ENCODE assay signal across 1 cellular context in the genomic region with DNA sequence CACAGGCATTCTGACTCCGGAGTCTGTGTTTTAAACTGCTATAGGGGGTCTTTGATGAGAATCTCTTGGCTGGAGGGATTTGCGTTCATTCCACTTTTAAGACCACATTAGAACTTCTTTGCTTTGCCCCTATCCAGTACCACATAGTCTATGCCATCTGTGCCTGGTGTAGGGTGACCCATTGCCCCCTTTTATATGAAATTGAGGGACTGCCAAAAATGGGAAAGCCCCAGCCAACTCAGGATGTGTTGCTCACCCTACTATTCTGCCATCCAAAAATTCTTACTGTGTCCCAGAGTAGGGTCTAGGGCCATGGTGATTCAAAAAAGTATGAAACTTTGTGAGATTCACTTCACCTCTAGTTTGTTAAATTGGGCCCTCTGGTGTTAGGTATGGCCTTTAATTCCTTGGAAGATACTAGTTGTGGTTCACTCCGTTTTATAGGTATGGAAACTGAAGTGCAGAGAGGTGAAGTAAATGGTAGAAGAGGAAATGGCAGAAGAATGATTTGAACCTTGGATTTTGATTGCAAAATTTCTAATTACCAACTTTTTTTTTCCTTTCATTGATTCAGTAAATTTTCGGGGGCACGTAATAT.
TF ChIP-seq lines count a peak whose summit lies in the region.

No MANE protein-coding gene starts in this region.

TF ChIP-seq in HepG2, 621 proteins besides CTCF, POLR2A, EP300 and RAD21 (continued from another document and continues in another):
- TF ChIP-seq, protein P1, sequence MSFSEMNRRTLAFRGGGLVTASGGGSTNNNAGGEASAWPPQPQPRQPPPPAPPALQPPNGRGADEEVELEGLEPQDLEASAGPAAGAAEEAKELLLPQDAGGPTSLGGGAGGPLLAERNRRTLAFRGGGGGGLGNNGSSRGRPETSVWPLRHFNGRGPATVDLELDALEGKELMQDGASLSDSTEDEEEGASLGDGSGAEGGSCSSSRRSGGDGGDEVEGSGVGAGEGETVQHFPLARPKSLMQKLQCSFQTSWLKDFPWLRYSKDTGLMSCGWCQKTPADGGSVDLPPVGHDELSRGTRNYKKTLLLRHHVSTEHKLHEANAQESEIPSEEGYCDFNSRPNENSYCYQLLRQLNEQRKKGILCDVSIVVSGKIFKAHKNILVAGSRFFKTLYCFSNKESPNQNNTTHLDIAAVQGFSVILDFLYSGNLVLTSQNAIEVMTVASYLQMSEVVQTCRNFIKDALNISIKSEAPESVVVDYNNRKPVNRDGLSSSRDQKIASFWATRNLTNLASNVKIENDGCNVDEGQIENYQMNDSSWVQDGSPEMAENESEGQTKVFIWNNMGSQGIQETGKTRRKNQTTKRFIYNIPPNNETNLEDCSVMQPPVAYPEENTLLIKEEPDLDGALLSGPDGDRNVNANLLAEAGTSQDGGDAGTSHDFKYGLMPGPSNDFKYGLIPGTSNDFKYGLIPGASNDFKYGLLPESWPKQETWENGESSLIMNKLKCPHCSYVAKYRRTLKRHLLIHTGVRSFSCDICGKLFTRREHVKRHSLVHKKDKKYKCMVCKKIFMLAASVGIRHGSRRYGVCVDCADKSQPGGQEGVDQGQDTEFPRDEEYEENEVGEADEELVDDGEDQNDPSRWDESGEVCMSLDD (CRISPR knock-in tag; IDR thresholded peaks at IDR 0.05; ENCODE audit: borderline replicate concordance) = no peak
- 0 out of 2 replicates have a peak, but pooled peaks have one; percentile 23 for TF ChIP-seq MIXL1 (CRISPR knock-in tag; IDR thresholded peaks at IDR 0.05)
- no peak for TF ChIP-seq ZNF772 (CRISPR knock-in tag; IDR thresholded peaks at IDR 0.05)
- no peak for TF ChIP-seq ZBTB7A (CRISPR knock-in tag; IDR thresholded peaks at IDR 0.05)
- TF ChIP-seq, protein P2, sequence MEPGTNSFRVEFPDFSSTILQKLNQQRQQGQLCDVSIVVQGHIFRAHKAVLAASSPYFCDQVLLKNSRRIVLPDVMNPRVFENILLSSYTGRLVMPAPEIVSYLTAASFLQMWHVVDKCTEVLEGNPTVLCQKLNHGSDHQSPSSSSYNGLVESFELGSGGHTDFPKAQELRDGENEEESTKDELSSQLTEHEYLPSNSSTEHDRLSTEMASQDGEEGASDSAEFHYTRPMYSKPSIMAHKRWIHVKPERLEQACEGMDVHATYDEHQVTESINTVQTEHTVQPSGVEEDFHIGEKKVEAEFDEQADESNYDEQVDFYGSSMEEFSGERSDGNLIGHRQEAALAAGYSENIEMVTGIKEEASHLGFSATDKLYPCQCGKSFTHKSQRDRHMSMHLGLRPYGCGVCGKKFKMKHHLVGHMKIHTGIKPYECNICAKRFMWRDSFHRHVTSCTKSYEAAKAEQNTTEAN (CRISPR knock-in tag; conservative IDR thresholded peaks at IDR 0.05) = no peak
- TF ChIP-seq TEAD3 (CRISPR knock-in tag; optimal IDR thresholded peaks at IDR 0.05; ENCODE audit: borderline replicate concordance) = peak; percentile 94
- no peak for TF ChIP-seq MTF1 (CRISPR knock-in tag; IDR thresholded peaks at IDR 0.05)
- TF ChIP-seq ZNF292 (CRISPR knock-in tag; IDR thresholded peaks at IDR 0.05; ENCODE audit: borderline replicate concordance, low read depth) = no peak
- no peak for TF ChIP-seq ZNF773 (CRISPR knock-in tag; IDR thresholded peaks at IDR 0.05; ENCODE audit: borderline replicate concordance)
- TF ChIP-seq GATA4 (IDR thresholded peaks at IDR 0.05; ENCODE audit: borderline replicate concordance, low read depth) = no peak
- no peak for TF ChIP-seq CHD4 (IDR thresholded peaks at IDR 0.05; ENCODE audit: borderline replicate concordance, low read length)
- TF ChIP-seq ZNF136 (CRISPR knock-in tag; IDR thresholded peaks at IDR 0.05; ENCODE audit: low read depth) = 0 out of 2 replicates have a peak, but pooled peaks have one; percentile 55
- TF ChIP-seq ZNF234 (CRISPR knock-in tag; conservative IDR thresholded peaks at IDR 0.05) = no peak
- TF ChIP-seq, protein P3, sequence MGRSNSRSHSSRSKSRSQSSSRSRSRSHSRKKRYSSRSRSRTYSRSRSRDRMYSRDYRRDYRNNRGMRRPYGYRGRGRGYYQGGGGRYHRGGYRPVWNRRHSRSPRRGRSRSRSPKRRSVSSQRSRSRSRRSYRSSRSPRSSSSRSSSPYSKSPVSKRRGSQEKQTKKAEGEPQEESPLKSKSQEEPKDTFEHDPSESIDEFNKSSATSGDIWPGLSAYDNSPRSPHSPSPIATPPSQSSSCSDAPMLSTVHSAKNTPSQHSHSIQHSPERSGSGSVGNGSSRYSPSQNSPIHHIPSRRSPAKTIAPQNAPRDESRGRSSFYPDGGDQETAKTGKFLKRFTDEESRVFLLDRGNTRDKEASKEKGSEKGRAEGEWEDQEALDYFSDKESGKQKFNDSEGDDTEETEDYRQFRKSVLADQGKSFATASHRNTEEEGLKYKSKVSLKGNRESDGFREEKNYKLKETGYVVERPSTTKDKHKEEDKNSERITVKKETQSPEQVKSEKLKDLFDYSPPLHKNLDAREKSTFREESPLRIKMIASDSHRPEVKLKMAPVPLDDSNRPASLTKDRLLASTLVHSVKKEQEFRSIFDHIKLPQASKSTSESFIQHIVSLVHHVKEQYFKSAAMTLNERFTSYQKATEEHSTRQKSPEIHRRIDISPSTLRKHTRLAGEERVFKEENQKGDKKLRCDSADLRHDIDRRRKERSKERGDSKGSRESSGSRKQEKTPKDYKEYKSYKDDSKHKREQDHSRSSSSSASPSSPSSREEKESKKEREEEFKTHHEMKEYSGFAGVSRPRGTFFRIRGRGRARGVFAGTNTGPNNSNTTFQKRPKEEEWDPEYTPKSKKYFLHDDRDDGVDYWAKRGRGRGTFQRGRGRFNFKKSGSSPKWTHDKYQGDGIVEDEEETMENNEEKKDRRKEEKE (IDR thresholded peaks at IDR 0.05) = no peak
- no peak for TF ChIP-seq SAP130 (CRISPR knock-in tag; IDR thresholded peaks at IDR 0.05; ENCODE audit: low read depth)
- TF ChIP-seq MAFK (conservative IDR thresholded peaks at IDR 0.05 in 1 of 2, IDR thresholded peaks at IDR 0.05 in 1 of 2; ENCODE audit: low read length in 2 of 2) = no peak
- TF ChIP-seq NONO (IDR thresholded peaks at IDR 0.05) = no peak
- TF ChIP-seq NONO (CRISPR knock-in tag; conservative IDR thresholded peaks at IDR 0.05) = no peak
- no peak for TF ChIP-seq ZNF709 (CRISPR knock-in tag; IDR thresholded peaks at IDR 0.05)
- no peak for TF ChIP-seq SIN3A (IDR thresholded peaks at IDR 0.05; ENCODE audit: borderline replicate concordance, low read depth, low read length)
- no peak for TF ChIP-seq ZFP1 (CRISPR knock-in tag; IDR thresholded peaks at IDR 0.05)
- TF ChIP-seq, protein P4, sequence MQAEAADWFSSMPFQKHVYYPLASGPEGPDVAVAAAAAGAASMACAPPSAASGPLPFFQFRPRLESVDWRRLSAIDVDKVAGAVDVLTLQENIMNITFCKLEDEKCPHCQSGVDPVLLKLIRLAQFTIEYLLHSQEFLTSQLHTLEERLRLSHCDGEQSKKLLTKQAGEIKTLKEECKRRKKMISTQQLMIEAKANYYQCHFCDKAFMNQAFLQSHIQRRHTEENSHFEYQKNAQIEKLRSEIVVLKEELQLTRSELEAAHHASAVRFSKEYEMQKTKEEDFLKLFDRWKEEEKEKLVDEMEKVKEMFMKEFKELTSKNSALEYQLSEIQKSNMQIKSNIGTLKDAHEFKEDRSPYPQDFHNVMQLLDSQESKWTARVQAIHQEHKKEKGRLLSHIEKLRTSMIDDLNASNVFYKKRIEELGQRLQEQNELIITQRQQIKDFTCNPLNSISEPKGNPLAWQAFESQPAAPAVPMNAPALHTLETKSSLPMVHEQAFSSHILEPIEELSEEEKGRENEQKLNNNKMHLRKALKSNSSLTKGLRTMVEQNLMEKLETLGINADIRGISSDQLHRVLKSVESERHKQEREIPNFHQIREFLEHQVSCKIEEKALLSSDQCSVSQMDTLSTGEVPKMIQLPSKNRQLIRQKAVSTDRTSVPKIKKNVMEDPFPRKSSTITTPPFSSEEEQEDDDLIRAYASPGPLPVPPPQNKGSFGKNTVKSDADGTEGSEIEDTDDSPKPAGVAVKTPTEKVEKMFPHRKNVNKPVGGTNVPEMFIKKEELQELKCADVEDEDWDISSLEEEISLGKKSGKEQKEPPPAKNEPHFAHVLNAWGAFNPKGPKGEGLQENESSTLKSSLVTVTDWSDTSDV (CRISPR knock-in tag; IDR thresholded peaks at IDR 0.05) = no peak
- TF ChIP-seq, protein P5, sequence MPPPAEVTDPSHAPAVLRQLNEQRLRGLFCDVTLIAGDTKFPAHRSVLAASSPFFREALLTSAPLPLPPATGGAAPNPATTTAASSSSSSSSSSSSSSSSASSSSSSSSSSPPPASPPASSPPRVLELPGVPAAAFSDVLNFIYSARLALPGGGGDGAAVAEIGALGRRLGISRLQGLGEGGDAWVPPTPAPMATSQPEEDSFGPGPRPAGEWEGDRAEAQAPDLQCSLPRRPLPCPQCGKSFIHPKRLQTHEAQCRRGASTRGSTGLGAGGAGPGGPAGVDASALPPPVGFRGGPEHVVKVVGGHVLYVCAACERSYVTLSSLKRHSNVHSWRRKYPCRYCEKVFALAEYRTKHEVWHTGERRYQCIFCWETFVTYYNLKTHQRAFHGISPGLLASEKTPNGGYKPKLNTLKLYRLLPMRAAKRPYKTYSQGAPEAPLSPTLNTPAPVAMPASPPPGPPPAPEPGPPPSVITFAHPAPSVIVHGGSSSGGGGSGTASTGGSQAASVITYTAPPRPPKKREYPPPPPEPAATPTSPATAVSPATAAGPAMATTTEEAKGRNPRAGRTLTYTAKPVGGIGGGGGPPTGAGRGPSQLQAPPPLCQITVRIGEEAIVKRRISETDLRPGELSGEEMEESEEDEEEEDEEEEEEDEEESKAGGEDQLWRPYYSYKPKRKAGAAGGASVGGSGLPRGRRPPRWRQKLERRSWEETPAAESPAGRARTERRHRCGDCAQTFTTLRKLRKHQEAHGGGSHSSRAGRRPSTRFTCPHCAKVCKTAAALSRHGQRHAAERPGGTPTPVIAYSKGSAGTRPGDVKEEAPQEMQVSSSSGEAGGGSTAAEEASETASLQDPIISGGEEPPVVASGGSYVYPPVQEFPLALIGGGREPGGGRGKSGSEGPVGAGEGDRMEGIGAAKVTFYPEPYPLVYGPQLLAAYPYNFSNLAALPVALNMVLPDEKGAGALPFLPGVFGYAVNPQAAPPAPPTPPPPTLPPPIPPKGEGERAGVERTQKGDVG (CRISPR knock-in tag; IDR thresholded peaks at IDR 0.05; ENCODE audit: borderline replicate concordance) = no peak
- TF ChIP-seq STAT5B (CRISPR knock-in tag; IDR thresholded peaks at IDR 0.05) = no peak
- TF ChIP-seq GLI4 (CRISPR knock-in tag; IDR thresholded peaks at IDR 0.05; ENCODE audit: borderline replicate concordance) = 0 out of 2 replicates have a peak, but pooled peaks have one; percentile 26
- no peak for TF ChIP-seq ZNF20 (CRISPR knock-in tag; IDR thresholded peaks at IDR 0.05)
- TF ChIP-seq ZNF143 (CRISPR knock-in tag; IDR thresholded peaks at IDR 0.05) = no peak
- TF ChIP-seq SNAPC2 (CRISPR knock-in tag; IDR thresholded peaks at IDR 0.05) = no peak
- no peak for TF ChIP-seq NFATC3 (CRISPR knock-in tag; IDR thresholded peaks at IDR 0.05)
- 0 out of 2 replicates have a peak, but pooled peaks have one; percentile 63 for TF ChIP-seq ZNF615 (CRISPR knock-in tag; IDR thresholded peaks at IDR 0.05; ENCODE audit: borderline replicate concordance)
- TF ChIP-seq ISL2 (CRISPR knock-in tag; IDR thresholded peaks at IDR 0.05) = 0 out of 2 replicates have a peak, but pooled peaks have one; percentile 10
- TF ChIP-seq, protein P6, sequence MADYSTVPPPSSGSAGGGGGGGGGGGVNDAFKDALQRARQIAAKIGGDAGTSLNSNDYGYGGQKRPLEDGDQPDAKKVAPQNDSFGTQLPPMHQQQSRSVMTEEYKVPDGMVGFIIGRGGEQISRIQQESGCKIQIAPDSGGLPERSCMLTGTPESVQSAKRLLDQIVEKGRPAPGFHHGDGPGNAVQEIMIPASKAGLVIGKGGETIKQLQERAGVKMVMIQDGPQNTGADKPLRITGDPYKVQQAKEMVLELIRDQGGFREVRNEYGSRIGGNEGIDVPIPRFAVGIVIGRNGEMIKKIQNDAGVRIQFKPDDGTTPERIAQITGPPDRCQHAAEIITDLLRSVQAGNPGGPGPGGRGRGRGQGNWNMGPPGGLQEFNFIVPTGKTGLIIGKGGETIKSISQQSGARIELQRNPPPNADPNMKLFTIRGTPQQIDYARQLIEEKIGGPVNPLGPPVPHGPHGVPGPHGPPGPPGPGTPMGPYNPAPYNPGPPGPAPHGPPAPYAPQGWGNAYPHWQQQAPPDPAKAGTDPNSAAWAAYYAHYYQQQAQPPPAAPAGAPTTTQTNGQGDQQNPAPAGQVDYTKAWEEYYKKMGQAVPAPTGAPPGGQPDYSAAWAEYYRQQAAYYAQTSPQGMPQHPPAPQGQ (CRISPR knock-in tag; IDR thresholded peaks at IDR 0.05; ENCODE audit: borderline replicate concordance) = no peak
- no peak for TF ChIP-seq ZNF12 (CRISPR knock-in tag; IDR thresholded peaks at IDR 0.05)
- TF ChIP-seq FOXO1 (CRISPR knock-in tag; IDR thresholded peaks at IDR 0.05) = no peak
- TF ChIP-seq DPF2 (CRISPR knock-in tag; IDR thresholded peaks at IDR 0.05; ENCODE audit: borderline replicate concordance, low read depth) = no peak
- no peak for TF ChIP-seq HES4 (CRISPR knock-in tag; IDR thresholded peaks at IDR 0.05; ENCODE audit: borderline replicate concordance)
- TF ChIP-seq, protein P7, sequence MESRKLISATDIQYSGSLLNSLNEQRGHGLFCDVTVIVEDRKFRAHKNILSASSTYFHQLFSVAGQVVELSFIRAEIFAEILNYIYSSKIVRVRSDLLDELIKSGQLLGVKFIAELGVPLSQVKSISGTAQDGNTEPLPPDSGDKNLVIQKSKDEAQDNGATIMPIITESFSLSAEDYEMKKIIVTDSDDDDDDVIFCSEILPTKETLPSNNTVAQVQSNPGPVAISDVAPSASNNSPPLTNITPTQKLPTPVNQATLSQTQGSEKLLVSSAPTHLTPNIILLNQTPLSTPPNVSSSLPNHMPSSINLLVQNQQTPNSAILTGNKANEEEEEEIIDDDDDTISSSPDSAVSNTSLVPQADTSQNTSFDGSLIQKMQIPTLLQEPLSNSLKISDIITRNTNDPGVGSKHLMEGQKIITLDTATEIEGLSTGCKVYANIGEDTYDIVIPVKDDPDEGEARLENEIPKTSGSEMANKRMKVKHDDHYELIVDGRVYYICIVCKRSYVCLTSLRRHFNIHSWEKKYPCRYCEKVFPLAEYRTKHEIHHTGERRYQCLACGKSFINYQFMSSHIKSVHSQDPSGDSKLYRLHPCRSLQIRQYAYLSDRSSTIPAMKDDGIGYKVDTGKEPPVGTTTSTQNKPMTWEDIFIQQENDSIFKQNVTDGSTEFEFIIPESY (CRISPR knock-in tag; IDR thresholded peaks at IDR 0.05) = no peak
